In the genomic region with DNA sequence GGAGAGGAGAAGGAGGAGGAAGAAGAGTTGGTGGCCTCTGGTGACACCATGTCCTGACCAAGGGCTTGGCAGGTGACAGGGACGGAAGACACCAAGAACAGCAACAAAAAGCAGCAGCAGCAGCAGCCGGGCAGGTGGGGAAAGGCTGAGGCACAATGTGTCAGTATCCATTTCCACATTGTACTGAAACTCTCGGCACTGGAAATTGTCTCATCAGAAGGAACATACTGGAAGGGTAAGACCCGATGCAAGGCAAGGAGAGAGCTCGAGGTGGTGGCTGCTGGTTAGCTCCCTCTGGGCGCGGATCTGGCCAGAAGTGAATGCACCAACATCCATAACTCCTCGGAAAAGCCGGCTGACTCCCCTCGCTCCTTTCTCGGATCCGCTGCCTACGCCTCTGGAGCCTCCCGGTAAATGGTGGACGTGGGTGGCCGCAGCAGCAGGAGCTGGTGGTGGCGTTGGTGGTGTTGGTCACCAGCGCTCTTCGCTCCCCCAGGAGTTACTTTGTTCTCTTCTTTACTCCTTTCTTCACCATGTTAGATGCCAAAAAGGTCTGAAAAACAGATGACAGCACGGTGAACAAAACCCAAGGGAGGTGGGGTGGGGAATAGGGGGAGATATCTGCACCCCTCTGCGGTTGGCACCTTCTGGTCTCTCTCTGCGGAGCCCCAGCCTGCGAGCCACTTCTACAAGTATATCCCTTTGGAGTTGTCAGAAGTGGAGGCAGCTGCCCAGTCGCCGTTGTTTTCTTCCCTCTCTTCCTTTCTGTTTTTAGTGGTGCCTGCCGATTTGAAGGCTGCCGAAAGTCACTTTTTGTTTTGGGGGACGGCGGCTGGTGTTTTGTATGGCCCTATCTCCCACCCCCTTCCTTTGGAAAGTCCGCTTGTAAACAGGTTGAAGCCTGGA, we compare ENCODE assay signal across 9 cellular contexts. TPM values are rescaled to one million over a fixed set of nuclear protein-coding genes. Genes with fewer than 3 reads are reported as not detected.
DNase-seq lines count a peak whose midpoint lies in the region; ATAC-seq and TF ChIP-seq lines count a peak whose summit lies in the region.
"Had no signal": no experiment of that assay in that cellular context is flagged by ENCODE, and none has a peak within 500 bp of the region (broad histone marks: within the 10 kb centered on the region; RNA-seq: fewer than 3 reads in every experiment).

No MANE protein-coding gene starts in this region.

- no peaks in the 10 kb centered on the region for H3K4me1 ChIP-seq in RWPE2 (ENCODE audit: insufficient read depth, poor library complexity, severe bottlenecking)
- H3K4me1 ChIP-seq in gastroesophageal sphincter: peaks cover 0 to 33% (median 0%) of the 10 kb centered on the region in 3 donors
- no peaks in the 10 kb centered on the region for H3K4me1 ChIP-seq in ovary (ENCODE audit: insufficient read depth)

- peaks cover 42 to 49% (median 44%) of the 10 kb centered on the region in 3 donors for H3K27me3 Mint-ChIP-seq in CD14-positive monocyte (ENCODE audit: low read depth in 3 of 3)

- peaks cover 0 to 2% of the 10 kb centered on the region in 2 donors for H3K36me3 Mint-ChIP-seq in CD14-positive monocyte

- peaks cover 91% of the 10 kb centered on the region for H3K27me3 ChIP-seq in RWPE2 (ENCODE audit: insufficient read depth, poor library complexity, severe bottlenecking)
- H3K27me3 ChIP-seq in gastroesophageal sphincter: peaks cover 38% of the 10 kb centered on the region
- no peaks in the 10 kb centered on the region for H3K27me3 ChIP-seq in ovary

- peaks cover 18% of the 10 kb centered on the region for H3K4me1 Mint-ChIP-seq in CD14-positive monocyte

- TF ChIP-seq CTCF in CD14-positive monocyte (IDR thresholded peaks at IDR 0.05) (no peak), RWPE2 (IDR thresholded peaks at IDR 0.05; ENCODE audit: poor library complexity, severe bottlenecking) (no peak), gastroesophageal sphincter (IDR thresholded peaks at IDR 0.05) (no peak), ovary (IDR thresholded peaks at IDR 0.05) (no peak)

- H3K27ac ChIP-seq in RWPE2 (ENCODE audit: poor library complexity, severe bottlenecking): no peak overlapping the region
- H3K27ac ChIP-seq in gastroesophageal sphincter: peak overlapping the region in 3 of 4 donors; percentile 54 to 70 (median 67)
- H3K27ac ChIP-seq in ovary: peak overlapping the region; percentile 72 to 74
- H3K27ac ChIP-seq: KMS-11 had no signal

- TF ChIP-seq EP300 in gastroesophageal sphincter (IDR thresholded peaks at IDR 0.05) (no peak), ovary (IDR thresholded peaks at IDR 0.05) (no peak)

- peak overlapping the region; percentile 59 to 87 for H3K4me3 Mint-ChIP-seq in CD14-positive monocyte

- H3K9me3 ChIP-seq in RWPE2 (ENCODE audit: severe bottlenecking) (no peaks in the 10 kb centered on the region), gastroesophageal sphincter (no peaks in the 10 kb centered on the region), ovary (no peaks in the 10 kb centered on the region)

- ATAC-seq in RWPE2 (ENCODE audit: low read depth): peak; percentile 54
- peak; percentile 35 for ATAC-seq in gastroesophageal sphincter

- 0 to 1% methylated on average over 6 to 16 of the region's 30 CpGs for WGBS in gastroesophageal sphincter (ENCODE audit: low coverage in 1 of 2), 2 donors
- WGBS in ovary, 3 donors: 0 to 1% (median 1%) methylated on average over 30 of the region's 30 CpGs

- H3K36me3 ChIP-seq in RWPE2 (ENCODE audit: low read depth): no peaks in the 10 kb centered on the region
- H3K36me3 ChIP-seq in gastroesophageal sphincter: no peaks in the 10 kb centered on the region
- no peaks in the 10 kb centered on the region for H3K36me3 ChIP-seq in ovary

- peaks cover 7 to 29% (median 20%) of the 10 kb centered on the region in 7 donors for H3K9me3 Mint-ChIP-seq in CD14-positive monocyte

- TF ChIP-seq POLR2A in gastroesophageal sphincter (IDR thresholded peaks at IDR 0.05): no peak
- no peak for TF ChIP-seq POLR2A in ovary (IDR thresholded peaks at IDR 0.05)

- no peak overlapping the region for H3K27ac Mint-ChIP-seq in CD14-positive monocyte

- intact Hi-C loops in CD14-positive monocyte (cut with micrococcal nuclease): no loop called here
- intact Hi-C loops in ovary (cut with DNase I): no loop called here

- DNase-seq in CD14-positive monocyte (ENCODE audit: low spot score): no peak
- peak; percentile 57 for DNase-seq in RWPE2 (ENCODE audit: low spot score)
- peak; percentile 34 to 52 (median 39) for DNase-seq in ovary
- DNase-seq in superior temporal gyrus (ENCODE audit: extremely low spot score): no peak
- DNase-seq in putamen (ENCODE audit: low spot score): no peak
- DNase-seq in NK-92 treated with Interleukin-12 subunit alpha and Interleukin-12 subunit beta, amount 100 ng/mL, for 24 hours (lab: John Stamatoyannopoulos, UW): no peak
- DNase-seq in stimulated activated CD4-positive, alpha-beta T cell treated with anti-CD3 and anti-CD28 coated beads, Interleukin-1b, Interleukin-23, amount 100 ng/mL, for 48 hours: no peak

- no peak overlapping the region for H3K4me3 ChIP-seq in RWPE2 (ENCODE audit: severe bottlenecking)
- H3K4me3 ChIP-seq in gastroesophageal sphincter: peak overlapping the region; percentile 42 to 57
- peak overlapping the region; percentile 44 for H3K4me3 ChIP-seq in ovary

RNA-seq across cellular contexts. Expression of a gene that starts 0.5 kb away (rescaled TPM):
- polyA plus RNA-seq in CD14-positive monocyte (not detected), ovary (1 to 10 TPM; 7.2 to 8.7 TPM)
- total RNA-seq in gastroesophageal sphincter (10 to 100 TPM in 1 of 4 donors, 1 to 10 TPM in 3; 2.0 to 33.7 (median 5.5) TPM), ovary (10 to 100 TPM in 6 of 7 donors, 1 to 10 TPM in 1; 8.5 to 24.0 (median 17.5) TPM)

Comparison
In these comparisons a context has a peak if more than half of its experiments do, and no peak if none do; other contexts are left out.
1. DNase-seq: peak in RWPE2 (single experiment) and ovary (5 of 5); none in CD14-positive monocyte (single experiment), superior temporal gyrus (single experiment), putamen (single experiment), NK-92 treated with Interleukin-12 subunit alpha and Interleukin-12 subunit beta, amount 100 ng/mL, for 24 hours (single experiment) and stimulated activated CD4-positive, alpha-beta T cell treated with anti-CD3 and anti-CD28 coated beads, Interleukin-1b, Interleukin-23, amount 100 ng/mL, for 48 hours (single experiment).